ENCODE assay signal across 8 cellular contexts in genomic region chr17:1399679-1400512, GRCh38. TPM values are rescaled to one million over a fixed set of nuclear protein-coding genes. Genes with fewer than 3 reads are reported as not detected.
DNase-seq lines count a peak whose midpoint lies in the region; ATAC-seq and TF ChIP-seq lines count a peak whose summit lies in the region.

Gene YWHAE, minus strand, starts transcription at chr17:1400222. Its CDS starts 112 bp downstream, at chr17:1400110.

- peak within 1 kb of the TSS; percentile 96 for H2AFZ ChIP-seq in osteoblast (ENCODE audit: low read length)

- H3K36me3 Mint-ChIP-seq in activated naive CD8-positive, alpha-beta T cell: no peaks in the 10 kb centered on the region

- DNase-seq in GM06990 (ENCODE audit: extremely low read depth, insufficient read length) (peak; percentile 95), NCI-H1092 treated with DMSO at 0.1 percent for 48 hours (lab: John Stamatoyannopoulos, UW) (peak; percentile 89), SKM-1 (lab: John Stamatoyannopoulos, UW; ENCODE audit: unreplicated experiment) (peak; percentile 42), glomerular visceral epithelial cell (ENCODE audit: extremely low spot score) (peak; percentile 97), osteoblast (ENCODE audit: insufficient read length, low spot score, missing footprints) (peak; percentile 99), thoracic aorta (ENCODE audit: low spot score) (peak; percentile 91)

- H3K4me3 ChIP-seq in GM06990 (replicated peaks; ENCODE audit: low read depth, low read length) (peak within 1 kb of the TSS; percentile 99), osteoblast (ENCODE audit: insufficient read depth, low read length) (peak within 1 kb of the TSS; percentile 99), thoracic aorta (peak within 1 kb of the TSS; percentile 100)

- H3K36me3 ChIP-seq in GM06990 (ENCODE audit: control insufficient read depth, insufficient read depth, low read length) (peaks cover 2% of the 10 kb centered on the region), osteoblast (ENCODE audit: insufficient read depth, low read length) (peaks cover 13% of the 10 kb centered on the region), thoracic aorta (no peaks in the 10 kb centered on the region)

- TF ChIP-seq CTCF in GM06990 (IDR thresholded peaks at IDR 0.05; ENCODE audit: insufficient read depth, low read length, poor library complexity, severe bottlenecking) (no peak), osteoblast (IDR thresholded peaks at IDR 0.05; ENCODE audit: extremely low read depth, low read depth, low read length) (no peak), thoracic aorta (IDR thresholded peaks at IDR 0.05) (no peak)

- H3K79me2 ChIP-seq in osteoblast (ENCODE audit: insufficient read depth, low read length): peaks cover 51% of the 10 kb centered on the region

- peaks cover 30% of the 10 kb centered on the region for H3K4me1 Mint-ChIP-seq in activated naive CD8-positive, alpha-beta T cell (ENCODE audit: low read depth)

- H3K9me3 Mint-ChIP-seq in activated naive CD8-positive, alpha-beta T cell (ENCODE audit: low read depth): no peaks in the 10 kb centered on the region

- H3K4me3 Mint-ChIP-seq in activated naive CD8-positive, alpha-beta T cell: peak within 1 kb of the TSS; percentile 96

- peak within 1 kb of the TSS; percentile 95 for H3K4me2 ChIP-seq in osteoblast (ENCODE audit: insufficient read depth, low read length)

- H3K27me3 Mint-ChIP-seq in activated naive CD8-positive, alpha-beta T cell: no peaks in the 10 kb centered on the region

- peaks cover 22% of the 10 kb centered on the region for H3K4me1 ChIP-seq in osteoblast (ENCODE audit: insufficient read depth, low read length)
- H3K4me1 ChIP-seq in thoracic aorta (ENCODE audit: control insufficient read depth in 1 of 2, low read depth in 2 of 2): peaks cover 26 to 43% of the 10 kb centered on the region in 2 donors

- H3K27ac ChIP-seq in osteoblast (ENCODE audit: low read depth, low read length): peak within 1 kb of the TSS; percentile 94
- peak within 1 kb of the TSS; percentile 88 to 95 for H3K27ac ChIP-seq in thoracic aorta

- ATAC-seq in HG02610 (IDR thresholded peaks at IDR 0.05; ENCODE audit: unreplicated experiment) (peak; percentile 87), thoracic aorta (ENCODE audit: insufficient number of reproducible peaks, low FRiP score, low read depth) (peak; percentile 84)

- no peaks in the 10 kb centered on the region for H3K9me3 ChIP-seq in osteoblast (ENCODE audit: low read depth, low read length)
- H3K9me3 ChIP-seq in thoracic aorta: no peaks in the 10 kb centered on the region

- H3K27me3 ChIP-seq in GM06990 (replicated peaks; ENCODE audit: control insufficient read depth, insufficient read depth, low read length): no peaks in the 10 kb centered on the region
- no peaks in the 10 kb centered on the region for H3K27me3 ChIP-seq in osteoblast (ENCODE audit: insufficient read depth, low read length)
- H3K27me3 ChIP-seq in thoracic aorta (replicated peaks; ENCODE audit: insufficient read depth): no peaks in the 10 kb centered on the region

- H4K20me1 ChIP-seq in osteoblast (ENCODE audit: insufficient read depth, low read length): peaks cover 44% of the 10 kb centered on the region

- H3K27ac Mint-ChIP-seq in activated naive CD8-positive, alpha-beta T cell: peak within 1 kb of the TSS; percentile 99

RNA-seq across cellular contexts. Expression of gene YWHAE, which starts in this region (rescaled TPM):
- 401 and 433 TPM in 2 replicates for total RNA-seq in osteoblast
- 100 to 1,000 TPM; 178 to 593 TPM for total RNA-seq in thoracic aorta

Comparison
In these comparisons a context has a peak if more than half of its experiments do, and no peak if none do; other contexts are left out.
1. Peak in every context shown above with its lines: DNase-seq, ATAC-seq, H3K4me3 ChIP-seq and H3K27ac ChIP-seq.
2. DNase-seq: peak in every context shown above with its lines; median percentile 99 in osteoblast; 97 in glomerular visceral epithelial cell; 95 in GM06990; 91 in thoracic aorta; 89 in NCI-H1092 treated with DMSO at 0.1 percent for 48 hours; 42 in SKM-1.